Comparison of ENCODE assay signal across 1 cellular context in genomic region chr2:51649366-51649765, GRCh38.
TF ChIP-seq lines count a peak whose summit lies in the region.

No MANE protein-coding gene starts in this region.

TF ChIP-seq in HCT116, 20 proteins besides CTCF, POLR2A, EP300 and RAD21 (continued from another document):
- TF ChIP-seq JUND (IDR thresholded peaks at IDR 0.05) = no peak
